Comparison of ENCODE assay signal across 15 cellular contexts in the genomic region with DNA sequence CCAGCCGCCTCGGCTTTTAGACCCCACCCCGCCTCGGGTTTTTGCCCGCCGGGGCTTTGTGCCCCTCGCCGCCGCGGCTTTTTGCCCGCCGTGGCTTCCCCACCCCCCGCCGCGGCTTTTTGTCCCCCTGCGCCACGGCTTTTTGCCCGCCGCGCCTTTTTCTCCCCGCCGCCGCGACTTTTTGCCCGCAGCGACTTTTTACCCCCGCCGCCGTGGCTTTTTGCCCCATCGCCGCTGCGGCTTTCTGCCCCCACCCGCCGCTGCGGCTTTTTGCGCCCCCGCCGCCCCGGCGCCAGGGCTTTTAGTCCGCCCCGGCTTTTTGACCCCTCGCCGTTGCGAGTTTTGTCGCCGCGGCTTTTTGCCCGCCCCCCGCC.
DNase-seq lines count a peak whose midpoint lies in the region; ATAC-seq, FAIRE-seq and TF ChIP-seq lines count a peak whose summit lies in the region.
"Had no signal": no experiment of that assay in that cellular context is flagged by ENCODE, and none has a peak within 500 bp of the region (broad histone marks: within the 10 kb centered on the region; RNA-seq: fewer than 3 reads in every experiment).

No MANE protein-coding gene starts in this region.

- no peak overlapping the region for H3K4me3 ChIP-seq in SK-N-SH (ENCODE audit: low read depth in 2 of 2, low read length in 1 of 2)
- H3K4me3 ChIP-seq in epithelial cell of proximal tubule (ENCODE audit: low read depth, low read length) = peak overlapping the region; percentile 38

- H3K4me1 ChIP-seq in SK-N-SH (ENCODE audit: control insufficient read depth in 1 of 2, insufficient read depth in 2 of 2, low read depth in 1 of 2, low read length in 1 of 2) = no peaks in the 10 kb centered on the region

- no peaks in the 10 kb centered on the region for H3K36me3 ChIP-seq in SK-N-SH (replicated peaks in 1 of 2; ENCODE audit: control insufficient read depth in 1 of 2, insufficient read depth in 2 of 2, low read length in 1 of 2)
- H3K36me3 ChIP-seq: neutrophil had no signal

- H4K20me1 ChIP-seq in SK-N-SH (ENCODE audit: insufficient read depth) = no peaks in the 10 kb centered on the region

- DNase-seq in SK-N-SH (peak; percentile 12), HuH-7 (ENCODE audit: low spot score) (peak; percentile 1), epithelial cell of proximal tubule (ENCODE audit: low read depth) (no peak), progenitor cell of endocrine pancreas (ENCODE audit: low spot score, unreplicated experiment) (peak; percentile 5), D721Med (ENCODE audit: insufficient read length, low spot score) (no peak), OCI-M1 (lab: John Stamatoyannopoulos, UW) (no peak), kidney tubule cell (ENCODE audit: low spot score) (no peak)
- DNase-seq: HFFc6; Kasumi-1; stimulated activated naive CD8-positive, alpha-beta T cell treated with anti-CD3 and anti-CD28 coated beads, Interleukin-15, Interleukin-2, amounts not matched to agents 100 U/mL and 50 U/mL, for 24 hours had no signal

- H3F3A ChIP-seq in SK-N-SH (replicated peaks; ENCODE audit: insufficient read depth) = no peaks in the 10 kb centered on the region

- no peaks in the 10 kb centered on the region for H3K4me1 Mint-ChIP-seq in progenitor cell of endocrine pancreas (ENCODE audit: low read depth)
- H3K4me1 Mint-ChIP-seq: central memory CD8-positive, alpha-beta T cell had no signal

- H3K9me3 Mint-ChIP-seq in progenitor cell of endocrine pancreas (ENCODE audit: low read depth) = peaks cover 7% of the 10 kb centered on the region

- H3K9me3 ChIP-seq in SK-N-SH = no peaks in the 10 kb centered on the region
- H3K9me3 ChIP-seq: neutrophil had no signal

- no peak for ATAC-seq in SK-N-SH treated with all-trans-retinoic acid at 6 μM for 48 hours
- ATAC-seq: stimulated activated naive CD8-positive, alpha-beta T cell treated with anti-CD3 and anti-CD28 coated beads, Interleukin-15, Interleukin-2, amounts not matched to agents 100 U/mL and 50 U/mL, for 24 hours had no signal

- FAIRE-seq in D721Med (lab: Jason Lieb, UNC) = no peak
- FAIRE-seq: GM12892 had no signal

- no peak for TF ChIP-seq EP300 in SK-N-SH (IDR thresholded peaks at IDR 0.05; ENCODE audit: borderline replicate concordance in 1 of 2, low read depth in 1 of 2, low read length in 1 of 2)

- H3K36me3 Mint-ChIP-seq in progenitor cell of endocrine pancreas (ENCODE audit: insufficient read depth) = peaks cover 3% of the 10 kb centered on the region

- H3K79me2 ChIP-seq in SK-N-SH (ENCODE audit: insufficient read depth) = no peaks in the 10 kb centered on the region

- no peak overlapping the region for H3K27ac ChIP-seq in SK-N-SH (ENCODE audit: low read depth in 2 of 2, low read length in 1 of 2)
- H3K27ac ChIP-seq: 22Rv1, neutrophil had no signal

- H3K27me3 Mint-ChIP-seq in progenitor cell of endocrine pancreas = peaks cover 4% of the 10 kb centered on the region

- H3K9me2 ChIP-seq in SK-N-SH = 0 out of 2 replicates have a peak, but pooled peaks cover 2% of the 10 kb centered on the region

- H3K9ac ChIP-seq in SK-N-SH = no peak overlapping the region

- POLR2A ChIA-PET in SK-N-SH (lab: Yijun Ruan, JAX) = no interaction called here

- WGBS in SK-N-SH (ENCODE audit: low lambda C conversion rate) = 16% methylated on average over 39 of the region's 50 CpGs

- no peak for TF ChIP-seq RAD21 in SK-N-SH (IDR thresholded peaks at IDR 0.05; ENCODE audit: low read length)

- no peak overlapping the region for H3K27ac Mint-ChIP-seq in progenitor cell of endocrine pancreas
- H3K27ac Mint-ChIP-seq: HFFc6 had no signal

- no peak overlapping the region for H3K4me2 ChIP-seq in SK-N-SH

- CTCF ChIA-PET in SK-N-SH (lab: Yijun Ruan, JAX) = no interaction called here

- H2AFZ ChIP-seq in SK-N-SH (ENCODE audit: low read depth) = no peak overlapping the region

- TF ChIP-seq CTCF in SK-N-SH (IDR thresholded peaks at IDR 0.05) = no peak
- TF ChIP-seq CTCF in epithelial cell of proximal tubule (conservative IDR thresholded peaks at IDR 0.05; ENCODE audit: low read depth, low read length) = no peak
- TF ChIP-seq CTCF in progenitor cell of endocrine pancreas (IDR thresholded peaks at IDR 0.05; ENCODE audit: unreplicated experiment) = no peak
- no peak for TF ChIP-seq CTCF in D721Med (IDR thresholded peaks at IDR 0.05; ENCODE audit: insufficient read depth, missing control alignments)

- no peak overlapping the region for H3K4me3 Mint-ChIP-seq in progenitor cell of endocrine pancreas (ENCODE audit: low read depth)
- H3K4me3 Mint-ChIP-seq: HFFc6 had no signal

- no peaks in the 10 kb centered on the region for H3K27me3 ChIP-seq in SK-N-SH (ENCODE audit: insufficient read depth)

TF ChIP-seq in SK-N-SH, 30 proteins besides CTCF, POLR2A, EP300 and RAD21:
- no peak for TF ChIP-seq TCF12 (IDR thresholded peaks at IDR 0.05)
- TF ChIP-seq EZH2phosphoT487 (IDR thresholded peaks at IDR 0.05; ENCODE audit: borderline replicate concordance, low read depth) = 0 out of 2 replicates have a peak, but pooled peaks have one; percentile 21

TF ChIP-seq in SK-N-SH treated with all-trans-retinoic acid at 6 μM for 48 hours, 23 proteins besides CTCF, POLR2A, EP300 and RAD21:
- TF ChIP-seq ZFP30 (CRISPR knock-in tag; IDR thresholded peaks at IDR 0.05) = no peak
- no peak for TF ChIP-seq ESRRG (CRISPR knock-in tag; IDR thresholded peaks at IDR 0.05)
- no peak for TF ChIP-seq TOX (CRISPR knock-in tag; IDR thresholded peaks at IDR 0.05; ENCODE audit: borderline replicate concordance)
- TF ChIP-seq GLIS3 (CRISPR knock-in tag; IDR thresholded peaks at IDR 0.05) = no peak
- TF ChIP-seq, protein P1, sequence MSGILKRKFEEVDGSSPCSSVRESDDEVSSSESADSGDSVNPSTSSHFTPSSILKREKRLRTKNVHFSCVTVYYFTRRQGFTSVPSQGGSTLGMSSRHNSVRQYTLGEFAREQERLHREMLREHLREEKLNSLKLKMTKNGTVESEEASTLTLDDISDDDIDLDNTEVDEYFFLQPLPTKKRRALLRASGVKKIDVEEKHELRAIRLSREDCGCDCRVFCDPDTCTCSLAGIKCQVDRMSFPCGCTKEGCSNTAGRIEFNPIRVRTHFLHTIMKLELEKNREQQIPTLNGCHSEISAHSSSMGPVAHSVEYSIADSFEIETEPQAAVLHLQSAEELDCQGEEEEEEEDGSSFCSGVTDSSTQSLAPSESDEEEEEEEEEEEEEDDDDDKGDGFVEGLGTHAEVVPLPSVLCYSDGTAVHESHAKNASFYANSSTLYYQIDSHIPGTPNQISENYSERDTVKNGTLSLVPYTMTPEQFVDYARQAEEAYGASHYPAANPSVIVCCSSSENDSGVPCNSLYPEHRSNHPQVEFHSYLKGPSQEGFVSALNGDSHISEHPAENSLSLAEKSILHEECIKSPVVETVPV (CRISPR knock-in tag; IDR thresholded peaks at IDR 0.05) = no peak
- TF ChIP-seq ZNF565 (CRISPR knock-in tag; conservative IDR thresholded peaks at IDR 0.05; ENCODE audit: low read depth) = no peak
- TF ChIP-seq BACH2 (CRISPR knock-in tag; IDR thresholded peaks at IDR 0.05; ENCODE audit: borderline replicate concordance) = no peak
- no peak for TF ChIP-seq ZNF70 (CRISPR knock-in tag; IDR thresholded peaks at IDR 0.05)
- no peak for TF ChIP-seq ARNTL (CRISPR knock-in tag; IDR thresholded peaks at IDR 0.05; ENCODE audit: borderline replicate concordance, low read depth)
- no peak for TF ChIP-seq TCF4 (CRISPR knock-in tag; IDR thresholded peaks at IDR 0.05; ENCODE audit: borderline replicate concordance)
- TF ChIP-seq, protein P2, sequence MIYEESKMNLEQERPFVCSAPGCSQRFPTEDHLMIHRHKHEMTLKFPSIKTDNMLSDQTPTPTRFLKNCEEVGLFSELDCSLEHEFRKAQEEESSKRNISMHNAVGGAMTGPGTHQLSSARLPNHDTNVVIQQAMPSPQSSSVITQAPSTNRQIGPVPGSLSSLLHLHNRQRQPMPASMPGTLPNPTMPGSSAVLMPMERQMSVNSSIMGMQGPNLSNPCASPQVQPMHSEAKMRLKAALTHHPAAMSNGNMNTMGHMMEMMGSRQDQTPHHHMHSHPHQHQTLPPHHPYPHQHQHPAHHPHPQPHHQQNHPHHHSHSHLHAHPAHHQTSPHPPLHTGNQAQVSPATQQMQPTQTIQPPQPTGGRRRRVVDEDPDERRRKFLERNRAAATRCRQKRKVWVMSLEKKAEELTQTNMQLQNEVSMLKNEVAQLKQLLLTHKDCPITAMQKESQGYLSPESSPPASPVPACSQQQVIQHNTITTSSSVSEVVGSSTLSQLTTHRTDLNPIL (CRISPR knock-in tag; IDR thresholded peaks at IDR 0.05; ENCODE audit: low read depth) = no peak
- no peak for TF ChIP-seq ZFP3 (CRISPR knock-in tag; IDR thresholded peaks at IDR 0.05)

Comparison
In these comparisons a context has a peak if more than half of its experiments do, and no peak if none do; other contexts are left out.
1. DNase-seq: peak in SK-N-SH (single experiment), HuH-7 (single experiment) and progenitor cell of endocrine pancreas (single experiment); none in epithelial cell of proximal tubule (single experiment), D721Med (single experiment), OCI-M1 (single experiment) and kidney tubule cell (single experiment).